ENCODE assay signal across 8 cellular contexts in the genomic region with DNA sequence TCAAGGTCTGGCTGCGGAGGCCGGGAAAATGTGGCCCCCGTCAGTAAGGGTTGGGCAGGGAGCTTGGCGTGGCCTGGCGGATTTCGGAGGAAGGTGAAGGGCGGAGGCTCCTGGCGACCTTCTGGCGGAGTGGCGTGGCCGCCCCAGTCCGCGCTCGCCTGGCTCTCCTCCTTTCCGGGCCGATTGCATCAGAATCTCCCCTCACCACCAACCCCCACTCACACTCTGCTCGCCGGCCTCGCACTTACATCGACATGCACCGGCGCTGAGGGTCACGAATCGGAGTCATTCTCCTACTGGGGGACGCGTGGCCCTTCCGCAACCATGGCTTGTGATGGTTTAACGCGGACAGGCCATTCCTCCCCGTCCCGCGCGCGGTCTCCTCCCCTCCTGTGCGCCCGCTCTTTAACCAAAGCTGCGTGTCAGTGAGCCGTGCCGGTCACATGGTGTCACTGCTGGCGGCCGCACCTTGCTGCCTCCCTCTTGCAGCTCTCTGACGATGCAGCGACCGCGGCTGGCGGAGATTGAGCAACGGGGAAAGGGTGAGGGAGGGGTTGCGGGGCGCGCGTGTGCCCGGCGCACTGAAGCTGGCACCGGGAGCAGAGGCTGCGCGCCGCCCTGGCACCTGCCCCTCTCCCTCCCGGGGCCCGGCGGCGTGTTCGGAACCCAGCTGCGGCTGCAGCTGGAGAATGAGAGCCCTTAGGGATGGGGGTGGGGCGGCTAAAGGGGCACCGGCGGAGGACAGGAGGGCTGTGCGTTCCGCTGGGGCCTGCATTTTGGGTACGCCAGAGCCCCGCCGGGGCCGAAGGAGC. TPM values are rescaled to one million over a fixed set of nuclear protein-coding genes. Genes with fewer than 3 reads are reported as not detected.
DNase-seq lines count a peak whose midpoint lies in the region; ATAC-seq and TF ChIP-seq lines count a peak whose summit lies in the region.

Gene SLC38A1, minus strand, starts transcription at position 427 of the 812 bp plus-strand sequence. CDS start 29,243 bp downstream, outside the sequence.

- peak within 1 kb of the TSS; percentile 79 for H3K9ac ChIP-seq in rectal smooth muscle tissue (ENCODE audit: low read length)

- no peaks in the 10 kb centered on the region for H3K4me1 Mint-ChIP-seq in HFFc6 (ENCODE audit: low read depth)

- peak within 1 kb of the TSS; percentile 18 for H3K4me3 Mint-ChIP-seq in HFFc6

- peak; percentile 78 for DNase-seq in GM10266 (ENCODE audit: extremely low spot score)
- DNase-seq in HFFc6, result peak; percentile 79
- peak; percentile 95 for DNase-seq in NB4 (ENCODE audit: low read depth)
- DNase-seq in SW 1271 (lab: John Stamatoyannopoulos, UW), result peak; percentile 72 to 78
- DNase-seq in amniotic epithelial cell (ENCODE audit: low read depth), result peak; percentile 35
- DNase-seq in right cardiac atrium, result peak; percentile 80 to 91 (median 89)
- no peak for DNase-seq in COLO829 (ENCODE audit: low spot score)

- peak within 1 kb of the TSS; percentile 92 for H3K4me3 ChIP-seq in NB4 (ENCODE audit: low read depth, low read length)
- peak within 1 kb of the TSS; percentile 64 for H3K4me3 ChIP-seq in right cardiac atrium (ENCODE audit: low read length)
- peak within 1 kb of the TSS; percentile 94 for H3K4me3 ChIP-seq in rectal smooth muscle tissue (ENCODE audit: low read length)

- intact Hi-C loops in right cardiac atrium (cut with DNase I), result no loop called here

- no peak within 1 kb of the TSS for H3K27ac Mint-ChIP-seq in HFFc6

- no peaks in the 10 kb centered on the region for H3K27me3 ChIP-seq in right cardiac atrium (ENCODE audit: control insufficient read depth, insufficient read depth)
- no peaks in the 10 kb centered on the region for H3K27me3 ChIP-seq in rectal smooth muscle tissue (ENCODE audit: control insufficient read depth, insufficient read depth, low read length)

- TF ChIP-seq CTCF in GM10266 (IDR thresholded peaks at IDR 0.05; ENCODE audit: control insufficient read depth, insufficient read depth, low read depth, missing control alignments), result peak; percentile 8
- TF ChIP-seq CTCF in HFFc6 (IDR thresholded peaks at IDR 0.05), result 0 out of 2 replicates have a peak, but pooled peaks have one; percentile 8
- TF ChIP-seq CTCF in NB4 (IDR thresholded peaks at IDR 0.05; ENCODE audit: low read depth, low read length), result no peak

- H3K27me3 Mint-ChIP-seq in HFFc6 (ENCODE audit: insufficient read depth), result peaks cover 3% of the 10 kb centered on the region

- H3K27ac ChIP-seq in right cardiac atrium (ENCODE audit: low read length), result peak within 1 kb of the TSS; percentile 18
- H3K27ac ChIP-seq in rectal smooth muscle tissue (ENCODE audit: low read depth, low read length), result peak within 1 kb of the TSS; percentile 86

- under 1% methylated on average over 72 of the region's 72 CpGs for WGBS in right cardiac atrium

- ATAC-seq in right cardiac atrium, result peak; percentile 88 to 92

- peaks cover 3% of the 10 kb centered on the region; the same call in 1 of the 2 replicates for H3K36me3 Mint-ChIP-seq in HFFc6 (ENCODE audit: low read depth)

- H3K36me3 ChIP-seq in rectal smooth muscle tissue (ENCODE audit: control insufficient read depth, insufficient read depth, low read length), result no peaks in the 10 kb centered on the region

- H3K9me3 Mint-ChIP-seq in HFFc6, result no peaks in the 10 kb centered on the region

- H3K4me1 ChIP-seq in right cardiac atrium (ENCODE audit: control insufficient read depth, insufficient read depth, low read length) (no peaks in the 10 kb centered on the region), rectal smooth muscle tissue (ENCODE audit: control insufficient read depth, insufficient read depth, low read length) (peaks cover 9% of the 10 kb centered on the region)

- peak; percentile 64 for TF ChIP-seq POLR2A in NB4 (IDR thresholded peaks at IDR 0.05; ENCODE audit: extremely low read depth, insufficient read length)

- H3K9me3 ChIP-seq in right cardiac atrium (ENCODE audit: control insufficient read depth, low read length), result no peaks in the 10 kb centered on the region

RNA-seq across cellular contexts. Expression of gene SLC38A1, which starts in this region (rescaled TPM):
- total RNA-seq in HFFc6 (2021; fragmentation: NEBNext Ultra II Directional; extraction: Animal tissue kit (Norgen Biotek cat#: 25700)), result 10 to 100 TPM; 78.2 to 98.5 (median 88.6) TPM
- total RNA-seq in right cardiac atrium, result 10 to 100 TPM; 53.5 to 82.4 (median 65.7) TPM
- 20.8 TPM for polyA plus RNA-seq in right cardiac atrium
